ENCODE assay signal across 3 cellular contexts in genomic region chr16:72644911-72645310, GRCh38.
TF ChIP-seq lines count a peak whose summit lies in the region.

No MANE protein-coding gene starts in this region.

TF ChIP-seq in GM23338, 12 proteins besides CTCF, POLR2A, EP300 and RAD21 (continued from another document and continues in another):
- TF ChIP-seq REST (IDR thresholded peaks at IDR 0.05; ENCODE audit: unreplicated experiment) = no peak
- TF ChIP-seq EZH2phosphoT487 (IDR thresholded peaks at IDR 0.05; ENCODE audit: unreplicated experiment) = no peak
- TF ChIP-seq ZNF331 (CRISPR knock-in tag; IDR thresholded peaks at IDR 0.05; ENCODE audit: low read depth) = no peak
- TF ChIP-seq, protein P1, sequence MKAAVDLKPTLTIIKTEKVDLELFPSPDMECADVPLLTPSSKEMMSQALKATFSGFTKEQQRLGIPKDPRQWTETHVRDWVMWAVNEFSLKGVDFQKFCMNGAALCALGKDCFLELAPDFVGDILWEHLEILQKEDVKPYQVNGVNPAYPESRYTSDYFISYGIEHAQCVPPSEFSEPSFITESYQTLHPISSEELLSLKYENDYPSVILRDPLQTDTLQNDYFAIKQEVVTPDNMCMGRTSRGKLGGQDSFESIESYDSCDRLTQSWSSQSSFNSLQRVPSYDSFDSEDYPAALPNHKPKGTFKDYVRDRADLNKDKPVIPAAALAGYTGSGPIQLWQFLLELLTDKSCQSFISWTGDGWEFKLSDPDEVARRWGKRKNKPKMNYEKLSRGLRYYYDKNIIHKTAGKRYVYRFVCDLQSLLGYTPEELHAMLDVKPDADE (IDR thresholded peaks at IDR 0.05) = no peak
- no peak for TF ChIP-seq EZH2 (IDR thresholded peaks at IDR 0.05; ENCODE audit: low read depth, unreplicated experiment)

TF ChIP-seq in WTC11, 78 proteins besides CTCF, POLR2A, EP300 and RAD21 (continued from another document):
- TF ChIP-seq, protein P2, sequence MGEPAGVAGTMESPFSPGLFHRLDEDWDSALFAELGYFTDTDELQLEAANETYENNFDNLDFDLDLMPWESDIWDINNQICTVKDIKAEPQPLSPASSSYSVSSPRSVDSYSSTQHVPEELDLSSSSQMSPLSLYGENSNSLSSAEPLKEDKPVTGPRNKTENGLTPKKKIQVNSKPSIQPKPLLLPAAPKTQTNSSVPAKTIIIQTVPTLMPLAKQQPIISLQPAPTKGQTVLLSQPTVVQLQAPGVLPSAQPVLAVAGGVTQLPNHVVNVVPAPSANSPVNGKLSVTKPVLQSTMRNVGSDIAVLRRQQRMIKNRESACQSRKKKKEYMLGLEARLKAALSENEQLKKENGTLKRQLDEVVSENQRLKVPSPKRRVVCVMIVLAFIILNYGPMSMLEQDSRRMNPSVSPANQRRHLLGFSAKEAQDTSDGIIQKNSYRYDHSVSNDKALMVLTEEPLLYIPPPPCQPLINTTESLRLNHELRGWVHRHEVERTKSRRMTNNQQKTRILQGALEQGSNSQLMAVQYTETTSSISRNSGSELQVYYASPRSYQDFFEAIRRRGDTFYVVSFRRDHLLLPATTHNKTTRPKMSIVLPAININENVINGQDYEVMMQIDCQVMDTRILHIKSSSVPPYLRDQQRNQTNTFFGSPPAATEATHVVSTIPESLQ (CRISPR knock-in tag; IDR thresholded peaks at IDR 0.05) = no peak
- no peak for TF ChIP-seq ZNF281 (CRISPR knock-in tag; IDR thresholded peaks at IDR 0.05)
- no peak for TF ChIP-seq GTF2I (CRISPR knock-in tag; conservative IDR thresholded peaks at IDR 0.05)
- no peak for TF ChIP-seq ZNF138 (CRISPR knock-in tag; conservative IDR thresholded peaks at IDR 0.05)
- TF ChIP-seq OVOL2 (CRISPR knock-in tag; IDR thresholded peaks at IDR 0.05; ENCODE audit: borderline replicate concordance) = no peak
- no peak for TF ChIP-seq ZNF317 (CRISPR knock-in tag; IDR thresholded peaks at IDR 0.05; ENCODE audit: borderline replicate concordance, low read depth)
- TF ChIP-seq E2F4 (CRISPR knock-in tag; IDR thresholded peaks at IDR 0.05; ENCODE audit: borderline replicate concordance, low read depth) = no peak
- TF ChIP-seq HMGA2 (CRISPR knock-in tag; IDR thresholded peaks at IDR 0.05) = no peak
- TF ChIP-seq TCF7 (CRISPR knock-in tag; IDR thresholded peaks at IDR 0.05; ENCODE audit: low read depth) = no peak
- no peak for TF ChIP-seq ZNF423 (CRISPR knock-in tag; IDR thresholded peaks at IDR 0.05)
- no peak for TF ChIP-seq NFE2L1 (CRISPR knock-in tag; IDR thresholded peaks at IDR 0.05)
- TF ChIP-seq, protein P3, sequence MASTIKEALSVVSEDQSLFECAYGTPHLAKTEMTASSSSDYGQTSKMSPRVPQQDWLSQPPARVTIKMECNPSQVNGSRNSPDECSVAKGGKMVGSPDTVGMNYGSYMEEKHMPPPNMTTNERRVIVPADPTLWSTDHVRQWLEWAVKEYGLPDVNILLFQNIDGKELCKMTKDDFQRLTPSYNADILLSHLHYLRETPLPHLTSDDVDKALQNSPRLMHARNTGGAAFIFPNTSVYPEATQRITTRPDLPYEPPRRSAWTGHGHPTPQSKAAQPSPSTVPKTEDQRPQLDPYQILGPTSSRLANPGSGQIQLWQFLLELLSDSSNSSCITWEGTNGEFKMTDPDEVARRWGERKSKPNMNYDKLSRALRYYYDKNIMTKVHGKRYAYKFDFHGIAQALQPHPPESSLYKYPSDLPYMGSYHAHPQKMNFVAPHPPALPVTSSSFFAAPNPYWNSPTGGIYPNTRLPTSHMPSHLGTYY (CRISPR knock-in tag; IDR thresholded peaks at IDR 0.05) = no peak
- no peak for TF ChIP-seq ATF1 (CRISPR knock-in tag; IDR thresholded peaks at IDR 0.05)
- TF ChIP-seq ZBTB43 (CRISPR knock-in tag; IDR thresholded peaks at IDR 0.05) = no peak
- TF ChIP-seq ZNF263 (CRISPR knock-in tag; IDR thresholded peaks at IDR 0.05; ENCODE audit: low read depth) = no peak

TF ChIP-seq in HepG2, 621 proteins besides CTCF, POLR2A, EP300 and RAD21 (continued from another document):
- TF ChIP-seq, protein P4, sequence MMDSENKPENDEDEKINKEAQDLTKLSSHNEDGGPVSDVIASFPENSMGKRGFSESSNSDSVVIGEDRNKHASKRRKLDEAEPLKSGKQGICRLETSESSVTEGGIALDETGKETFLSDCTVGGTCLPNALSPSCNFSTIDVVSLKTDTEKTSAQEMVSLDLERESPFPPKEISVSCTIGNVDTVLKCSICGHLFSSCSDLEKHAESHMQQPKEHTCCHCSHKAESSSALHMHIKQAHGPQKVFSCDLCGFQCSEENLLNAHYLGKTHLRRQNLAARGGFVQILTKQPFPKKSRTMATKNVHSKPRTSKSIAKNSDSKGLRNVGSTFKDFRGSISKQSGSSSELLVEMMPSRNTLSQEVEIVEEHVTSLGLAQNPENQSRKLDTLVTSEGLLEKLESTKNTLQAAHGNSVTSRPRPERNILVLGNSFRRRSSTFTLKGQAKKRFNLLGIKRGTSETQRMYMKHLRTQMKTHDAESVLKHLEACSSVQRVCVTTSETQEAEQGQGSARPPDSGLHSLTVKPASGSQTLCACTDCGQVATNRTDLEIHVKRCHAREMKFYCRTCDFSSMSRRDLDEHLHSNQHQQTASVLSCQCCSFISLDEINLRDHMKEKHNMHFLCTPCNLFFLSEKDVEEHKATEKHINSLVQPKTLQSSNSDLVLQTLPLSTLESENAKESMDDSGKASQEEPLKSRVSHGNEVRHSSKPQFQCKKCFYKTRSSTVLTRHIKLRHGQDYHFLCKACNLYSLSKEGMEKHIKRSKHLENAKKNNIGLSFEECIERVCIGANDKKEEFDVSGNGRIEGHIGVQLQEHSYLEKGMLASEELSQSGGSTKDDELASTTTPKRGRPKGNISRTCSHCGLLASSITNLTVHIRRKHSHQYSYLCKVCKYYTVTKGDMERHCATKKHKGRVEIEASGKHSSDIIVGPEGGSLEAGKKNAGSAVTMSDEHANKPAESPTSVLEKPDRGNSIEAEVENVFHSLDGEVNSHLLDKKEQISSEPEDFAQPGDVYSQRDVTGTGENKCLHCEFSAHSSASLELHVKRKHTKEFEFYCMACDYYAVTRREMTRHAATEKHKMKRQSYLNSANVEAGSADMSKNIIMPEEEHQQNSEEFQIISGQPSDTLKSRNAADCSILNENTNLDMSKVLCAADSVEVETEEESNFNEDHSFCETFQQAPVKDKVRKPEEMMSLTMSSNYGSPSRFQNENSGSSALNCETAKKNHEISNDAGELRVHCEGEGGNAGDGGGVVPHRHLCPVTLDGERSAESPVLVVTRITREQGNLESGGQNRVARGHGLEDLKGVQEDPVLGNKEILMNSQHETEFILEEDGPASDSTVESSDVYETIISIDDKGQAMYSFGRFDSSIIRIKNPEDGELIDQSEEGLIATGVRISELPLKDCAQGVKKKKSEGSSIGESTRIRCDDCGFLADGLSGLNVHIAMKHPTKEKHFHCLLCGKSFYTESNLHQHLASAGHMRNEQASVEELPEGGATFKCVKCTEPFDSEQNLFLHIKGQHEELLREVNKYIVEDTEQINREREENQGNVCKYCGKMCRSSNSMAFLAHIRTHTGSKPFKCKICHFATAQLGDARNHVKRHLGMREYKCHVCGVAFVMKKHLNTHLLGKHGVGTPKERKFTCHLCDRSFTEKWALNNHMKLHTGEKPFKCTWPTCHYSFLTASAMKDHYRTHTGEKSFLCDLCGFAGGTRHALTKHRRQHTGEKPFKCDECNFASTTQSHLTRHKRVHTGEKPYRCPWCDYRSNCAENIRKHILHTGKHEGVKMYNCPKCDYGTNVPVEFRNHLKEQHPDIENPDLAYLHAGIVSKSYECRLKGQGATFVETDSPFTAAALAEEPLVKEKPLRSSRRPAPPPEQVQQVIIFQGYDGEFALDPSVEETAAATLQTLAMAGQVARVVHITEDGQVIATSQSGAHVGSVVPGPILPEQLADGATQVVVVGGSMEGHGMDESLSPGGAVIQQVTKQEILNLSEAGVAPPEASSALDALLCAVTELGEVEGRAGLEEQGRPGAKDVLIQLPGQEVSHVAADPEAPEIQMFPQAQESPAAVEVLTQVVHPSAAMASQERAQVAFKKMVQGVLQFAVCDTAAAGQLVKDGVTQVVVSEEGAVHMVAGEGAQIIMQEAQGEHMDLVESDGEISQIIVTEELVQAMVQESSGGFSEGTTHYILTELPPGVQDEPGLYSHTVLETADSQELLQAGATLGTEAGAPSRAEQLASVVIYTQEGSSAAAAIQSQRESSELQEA (CRISPR knock-in tag; IDR thresholded peaks at IDR 0.05; ENCODE audit: not compliant biosample characterization) = no peak
- TF ChIP-seq MYC (CRISPR knock-in tag; IDR thresholded peaks at IDR 0.05; ENCODE audit: borderline replicate concordance) (no peak), TFAP4 (IDR thresholded peaks at IDR 0.05; ENCODE audit: borderline replicate concordance, low read depth) (no peak), ZNF850 (CRISPR knock-in tag; conservative IDR thresholded peaks at IDR 0.05) (no peak), ZSCAN25 (CRISPR knock-in tag; IDR thresholded peaks at IDR 0.05) (no peak), ZBTB26 (CRISPR knock-in tag; IDR thresholded peaks at IDR 0.05; ENCODE audit: borderline replicate concordance) (no peak), TAF1 (CRISPR knock-in tag; IDR thresholded peaks at IDR 0.05) (no peak), ONECUT2 (CRISPR knock-in tag; IDR thresholded peaks at IDR 0.05) (no peak), CHD4 (IDR thresholded peaks at IDR 0.05; ENCODE audit: borderline replicate concordance, low read length) (no peak), ZUFSP (CRISPR knock-in tag; IDR thresholded peaks at IDR 0.05; ENCODE audit: borderline replicate concordance) (no peak)
- TF ChIP-seq, protein P5, sequence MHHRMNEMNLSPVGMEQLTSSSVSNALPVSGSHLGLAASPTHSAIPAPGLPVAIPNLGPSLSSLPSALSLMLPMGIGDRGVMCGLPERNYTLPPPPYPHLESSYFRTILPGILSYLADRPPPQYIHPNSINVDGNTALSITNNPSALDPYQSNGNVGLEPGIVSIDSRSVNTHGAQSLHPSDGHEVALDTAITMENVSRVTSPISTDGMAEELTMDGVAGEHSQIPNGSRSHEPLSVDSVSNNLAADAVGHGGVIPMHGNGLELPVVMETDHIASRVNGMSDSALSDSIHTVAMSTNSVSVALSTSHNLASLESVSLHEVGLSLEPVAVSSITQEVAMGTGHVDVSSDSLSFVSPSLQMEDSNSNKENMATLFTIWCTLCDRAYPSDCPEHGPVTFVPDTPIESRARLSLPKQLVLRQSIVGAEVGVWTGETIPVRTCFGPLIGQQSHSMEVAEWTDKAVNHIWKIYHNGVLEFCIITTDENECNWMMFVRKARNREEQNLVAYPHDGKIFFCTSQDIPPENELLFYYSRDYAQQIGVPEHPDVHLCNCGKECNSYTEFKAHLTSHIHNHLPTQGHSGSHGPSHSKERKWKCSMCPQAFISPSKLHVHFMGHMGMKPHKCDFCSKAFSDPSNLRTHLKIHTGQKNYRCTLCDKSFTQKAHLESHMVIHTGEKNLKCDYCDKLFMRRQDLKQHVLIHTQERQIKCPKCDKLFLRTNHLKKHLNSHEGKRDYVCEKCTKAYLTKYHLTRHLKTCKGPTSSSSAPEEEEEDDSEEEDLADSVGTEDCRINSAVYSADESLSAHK (CRISPR knock-in tag; IDR thresholded peaks at IDR 0.05; ENCODE audit: borderline replicate concordance) = no peak
- TF ChIP-seq, protein P6, sequence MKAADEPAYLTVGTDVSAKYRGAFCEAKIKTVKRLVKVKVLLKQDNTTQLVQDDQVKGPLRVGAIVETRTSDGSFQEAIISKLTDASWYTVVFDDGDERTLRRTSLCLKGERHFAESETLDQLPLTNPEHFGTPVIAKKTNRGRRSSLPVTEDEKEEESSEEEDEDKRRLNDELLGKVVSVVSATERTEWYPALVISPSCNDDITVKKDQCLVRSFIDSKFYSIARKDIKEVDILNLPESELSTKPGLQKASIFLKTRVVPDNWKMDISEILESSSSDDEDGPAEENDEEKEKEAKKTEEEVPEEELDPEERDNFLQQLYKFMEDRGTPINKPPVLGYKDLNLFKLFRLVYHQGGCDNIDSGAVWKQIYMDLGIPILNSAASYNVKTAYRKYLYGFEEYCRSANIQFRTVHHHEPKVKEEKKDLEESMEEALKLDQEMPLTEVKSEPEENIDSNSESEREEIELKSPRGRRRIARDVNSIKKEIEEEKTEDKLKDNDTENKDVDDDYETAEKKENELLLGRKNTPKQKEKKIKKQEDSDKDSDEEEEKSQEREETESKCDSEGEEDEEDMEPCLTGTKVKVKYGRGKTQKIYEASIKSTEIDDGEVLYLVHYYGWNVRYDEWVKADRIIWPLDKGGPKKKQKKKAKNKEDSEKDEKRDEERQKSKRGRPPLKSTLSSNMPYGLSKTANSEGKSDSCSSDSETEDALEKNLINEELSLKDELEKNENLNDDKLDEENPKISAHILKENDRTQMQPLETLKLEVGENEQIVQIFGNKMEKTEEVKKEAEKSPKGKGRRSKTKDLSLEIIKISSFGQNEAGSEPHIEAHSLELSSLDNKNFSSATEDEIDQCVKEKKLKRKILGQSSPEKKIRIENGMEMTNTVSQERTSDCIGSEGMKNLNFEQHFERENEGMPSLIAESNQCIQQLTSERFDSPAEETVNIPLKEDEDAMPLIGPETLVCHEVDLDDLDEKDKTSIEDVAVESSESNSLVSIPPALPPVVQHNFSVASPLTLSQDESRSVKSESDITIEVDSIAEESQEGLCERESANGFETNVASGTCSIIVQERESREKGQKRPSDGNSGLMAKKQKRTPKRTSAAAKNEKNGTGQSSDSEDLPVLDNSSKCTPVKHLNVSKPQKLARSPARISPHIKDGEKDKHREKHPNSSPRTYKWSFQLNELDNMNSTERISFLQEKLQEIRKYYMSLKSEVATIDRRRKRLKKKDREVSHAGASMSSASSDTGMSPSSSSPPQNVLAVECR (CRISPR knock-in tag; IDR thresholded peaks at IDR 0.05; ENCODE audit: borderline replicate concordance) = no peak
